27 cellular contexts compared by ENCODE assay signal in the genomic region with DNA sequence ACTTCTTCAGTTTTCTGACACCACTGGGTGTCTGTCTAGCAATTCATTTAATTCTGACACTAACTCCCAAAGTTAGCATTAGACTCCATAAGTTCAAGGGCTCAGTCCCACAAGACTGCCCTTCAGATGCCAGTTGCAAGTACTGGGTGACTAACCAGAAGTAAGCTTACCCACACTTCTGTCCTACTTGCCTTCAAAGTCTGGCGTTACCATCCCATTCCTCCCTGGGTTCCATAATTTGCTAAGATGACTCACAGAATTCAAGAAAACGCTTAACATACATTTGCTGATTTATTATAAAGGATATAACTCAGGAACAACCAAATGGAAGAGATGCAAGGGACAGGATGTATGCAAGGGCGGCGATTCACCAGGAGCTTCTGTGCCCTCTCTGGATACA. TPM values are rescaled to one million over a fixed set of nuclear protein-coding genes. Genes with fewer than 3 reads are reported as not detected.
DNase-seq lines count a peak whose midpoint lies in the region; ATAC-seq and TF ChIP-seq lines count a peak whose summit lies in the region.
"Had no signal": no experiment of that assay in that cellular context is flagged by ENCODE, and none has a peak within 500 bp of the region (broad histone marks: within the 10 kb centered on the region; RNA-seq: fewer than 3 reads in every experiment).

No MANE protein-coding gene starts in this region.

- no peaks in the 10 kb centered on the region for H3K27me3 ChIP-seq in BLaER1 treated with 17β-estradiol and CSF1 and Interleukin-3, amounts not matched to agents 10 nM and 100 nM
- H3K27me3 ChIP-seq in GM23338 (ENCODE audit: insufficient read depth) (no peaks in the 10 kb centered on the region), trophoblast cell (ENCODE audit: insufficient read depth, low read length) (no peaks in the 10 kb centered on the region)
- H3K27me3 ChIP-seq: ovary, upper lobe of left lung had no signal

- H4K8ac ChIP-seq in trophoblast cell (ENCODE audit: low read depth, low read length) = no peak overlapping the region

- no peak overlapping the region for H4K91ac ChIP-seq in trophoblast cell (ENCODE audit: low read depth, low read length)

- ATAC-seq in GM23338 = no peak
- ATAC-seq: sciatic nerve had no signal

- WGBS in trophoblast cell (ENCODE audit: extremely low coverage, insufficient coverage, insufficient read length) = no CpG with 5 or more reads among the region's 4 CpGs

- H4K20me1 ChIP-seq in BLaER1 treated with 17β-estradiol and CSF1 and Interleukin-3, amounts not matched to agents 10 nM and 100 nM = peaks cover 51 to 99% (median 73%) of the 10 kb centered on the region in 11 experiments; a peak in 21 of 22 replicates
- H4K20me1 ChIP-seq in GM23338 (replicated peaks; ENCODE audit: insufficient read depth) = peaks cover 7% of the 10 kb centered on the region

- H3K4me1 Mint-ChIP-seq in GM23338 (peaks cover 37% of the 10 kb centered on the region), mesothelial cell of epicardium (peaks cover 33% of the 10 kb centered on the region)

- H3K4me3 Mint-ChIP-seq in GM23338 (no peak overlapping the region), mesothelial cell of epicardium (no peak overlapping the region)
- H3K4me3 Mint-ChIP-seq: activated naive CD4-positive, alpha-beta T cell treated with anti-CD3 and anti-CD28 coated beads, Interleukin-2, amount 10 ng/mL, durations not matched to agents 7 days and 5 days; activated T-helper 1 cell treated with anti-CD3 and anti-CD28 coated beads, Interleukin-12 subunit alpha, Interleukin-12 subunit beta, Interleukin-2, Interleukin-4 antibody, amounts not matched to agents 30 ng/mL and 10 ng/mL and 1 ng/mL, durations not matched to agents 14 hours and 24 hours and 36 hours; CD8-positive, alpha-beta memory T cell; memory B cell had no signal

- H3K27ac Mint-ChIP-seq in GM23338 (no peak overlapping the region), mesothelial cell of epicardium (no peak overlapping the region)
- H3K27ac Mint-ChIP-seq: activated naive CD4-positive, alpha-beta T cell treated with anti-CD3 and anti-CD28 coated beads, Interleukin-2, amount 10 ng/mL, durations not matched to agents 7 days and 5 days; activated T-helper 1 cell treated with anti-CD3 and anti-CD28 coated beads, Interleukin-12 subunit alpha, Interleukin-12 subunit beta, Interleukin-2, Interleukin-4 antibody, amounts not matched to agents 30 ng/mL and 10 ng/mL and 1 ng/mL, durations not matched to agents 14 hours and 24 hours and 36 hours; memory B cell had no signal

- H2BK5ac ChIP-seq in trophoblast cell (ENCODE audit: low read depth, low read length, poor library complexity) = no peak overlapping the region

- peaks cover 54 to 64% (median 56%) of the 10 kb centered on the region in 10 experiments for H3K4me1 ChIP-seq in BLaER1 treated with 17β-estradiol and CSF1 and Interleukin-3, amounts not matched to agents 10 nM and 100 nM
- H3K4me1 ChIP-seq in GM23338 (ENCODE audit: insufficient read depth) (peaks cover 28% of the 10 kb centered on the region), trophoblast cell (ENCODE audit: control insufficient read depth in 1 of 2, insufficient read depth in 2 of 2, low read length in 2 of 2) (peaks cover 26 to 29% of the 10 kb centered on the region in 2 experiments)

- H3K27ac ChIP-seq in BLaER1 treated with 17β-estradiol and CSF1 and Interleukin-3, amounts not matched to agents 10 nM and 100 nM = no peak overlapping the region
- H3K27ac ChIP-seq in GM23338 (ENCODE audit: low read depth) = peak overlapping the region; percentile 84
- H3K27ac ChIP-seq in trophoblast cell (ENCODE audit: low read depth, low read length) = peak overlapping the region; percentile 7
- H3K27ac ChIP-seq: KMS-11 had no signal

- H2AFZ ChIP-seq in GM23338 = no peak overlapping the region
- H2AFZ ChIP-seq in trophoblast cell (ENCODE audit: insufficient read depth, low read length, poor library complexity) = no peak overlapping the region

- peak overlapping the region; percentile 70 to 88 (median 81); a peak in 16 of 22 replicates for H3K4me2 ChIP-seq in BLaER1 treated with 17β-estradiol and CSF1 and Interleukin-3, amounts not matched to agents 10 nM and 100 nM
- H3K4me2 ChIP-seq in GM23338 (no peak overlapping the region), trophoblast cell (ENCODE audit: low read length) (no peak overlapping the region)
- H3K4me2 ChIP-seq: KMS-11 had no signal

- no peak for TF ChIP-seq CTCF in GM23338 (conservative IDR thresholded peaks at IDR 0.05; ENCODE audit: low read depth in 2 of 2)
- no peak for TF ChIP-seq CTCF in mesothelial cell of epicardium (IDR thresholded peaks at IDR 0.05; ENCODE audit: unreplicated experiment)
- TF ChIP-seq CTCF in GM20000 (IDR thresholded peaks at IDR 0.05; ENCODE audit: extremely low read depth, missing control alignments) = no peak

- H2AK5ac ChIP-seq in trophoblast cell (ENCODE audit: low read length) = no peak overlapping the region

- H3K9me3 Mint-ChIP-seq in GM23338 (no peaks in the 10 kb centered on the region), mesothelial cell of epicardium (no peaks in the 10 kb centered on the region)
- H3K9me3 Mint-ChIP-seq: activated naive CD4-positive, alpha-beta T cell treated with anti-CD3 and anti-CD28 coated beads, Interleukin-2, amount 10 ng/mL, durations not matched to agents 7 days and 5 days; activated T-helper 1 cell treated with anti-CD3 and anti-CD28 coated beads, Interleukin-12 subunit alpha, Interleukin-12 subunit beta, Interleukin-2, Interleukin-4 antibody, amounts not matched to agents 30 ng/mL and 10 ng/mL and 1 ng/mL, durations not matched to agents 14 hours and 24 hours and 36 hours; CD8-positive, alpha-beta memory T cell; memory B cell had no signal

- H3F3A ChIP-seq in GM23338 (replicated peaks; ENCODE audit: low read depth) = peaks cover 25% of the 10 kb centered on the region; the same call in 1 of the 2 replicates

- no peak overlapping the region for H4K12ac ChIP-seq in trophoblast cell (ENCODE audit: low read depth, low read length)

- no peaks in the 10 kb centered on the region for H3K9me2 ChIP-seq in GM23338 (ENCODE audit: insufficient read depth)

- H3K9ac ChIP-seq in BLaER1 treated with 17β-estradiol and CSF1 and Interleukin-3, amounts not matched to agents 10 nM and 100 nM = no peak overlapping the region
- no peak overlapping the region for H3K9ac ChIP-seq in trophoblast cell (ENCODE audit: low read length)
- H3K9ac ChIP-seq: KMS-11 had no signal

- DNase-seq in GM23338 (ENCODE audit: low spot score) (no peak), amniotic epithelial cell (ENCODE audit: low read depth) (peak; percentile 20), trophoblast cell (no peak), mesothelial cell of epicardium (ENCODE audit: low spot score in 2 of 2, unreplicated experiment in 2 of 2) (no peak), NCI-H748 treated with DMSO at 0.1 percent for 48 hours (lab: John Stamatoyannopoulos, UW) (no peak), GM20000 (ENCODE audit: low spot score) (no peak), pons (ENCODE audit: low spot score) (no peak)
- DNase-seq: activated CD4-positive, alpha-beta T cell treated with anti-CD3 and anti-CD28 coated beads, Interleukin-2, amount 50 U/mL, for 4 hours; activated CD4-positive, CD25-positive, alpha-beta regulatory T cell; activated naive CD4-positive, alpha-beta T cell treated with anti-CD3 and anti-CD28 coated beads, Interleukin-2, amount 10 ng/mL, durations not matched to agents 7 days and 5 days; CD8-positive, alpha-beta memory T cell; central memory CD4-positive, alpha-beta T cell; dermis blood vessel endothelial cell; DMS153; GDM1; NCI-H146; NCI-H69; ovary; stimulated activated CD4-positive, alpha-beta T cell treated with anti-CD3 and anti-CD28 coated beads, Interleukin-15, amount 100 ng/mL, for 24 hours; T-helper 9 cell; upper lobe of left lung had no signal

- peaks cover 16 to 60% (median 34%) of the 10 kb centered on the region in 11 experiments; a peak in 21 of 22 replicates for H3K36me3 ChIP-seq in BLaER1 treated with 17β-estradiol and CSF1 and Interleukin-3, amounts not matched to agents 10 nM and 100 nM
- H3K36me3 ChIP-seq in GM23338 (ENCODE audit: insufficient read depth) (no peaks in the 10 kb centered on the region), trophoblast cell (ENCODE audit: control insufficient read depth in 1 of 2, insufficient read depth in 2 of 2, low read length in 2 of 2) (peaks cover 2% of the 10 kb centered on the region in 2 experiments)
- H3K36me3 ChIP-seq: ovary had no signal

- H3K79me1 ChIP-seq in trophoblast cell (ENCODE audit: low read length) = peaks cover 20% of the 10 kb centered on the region

- H3K27me3 Mint-ChIP-seq in GM23338 (ENCODE audit: insufficient read depth, low read depth, poor library complexity) = peaks cover 6% of the 10 kb centered on the region
- H3K27me3 Mint-ChIP-seq in mesothelial cell of epicardium (ENCODE audit: low read depth) = no peaks in the 10 kb centered on the region
- H3K27me3 Mint-ChIP-seq: activated naive CD4-positive, alpha-beta T cell treated with anti-CD3 and anti-CD28 coated beads, Interleukin-2, amount 10 ng/mL, durations not matched to agents 7 days and 5 days; memory B cell had no signal

- H3K4ac ChIP-seq in trophoblast cell (ENCODE audit: low read depth, low read length) = peak overlapping the region; percentile 9

- no peak overlapping the region for H2BK120ac ChIP-seq in trophoblast cell (ENCODE audit: insufficient read depth, low read length, poor library complexity)

- H2BK12ac ChIP-seq in trophoblast cell (ENCODE audit: low read length) = no peak overlapping the region

- no peak overlapping the region for H3K23ac ChIP-seq in trophoblast cell (ENCODE audit: low read length)

- H3K14ac ChIP-seq in trophoblast cell (ENCODE audit: low read length) = no peak overlapping the region

- H3K36me3 Mint-ChIP-seq in GM23338 (ENCODE audit: low read depth) = no peaks in the 10 kb centered on the region; the same call in 2 of the 3 replicates
- no peaks in the 10 kb centered on the region for H3K36me3 Mint-ChIP-seq in mesothelial cell of epicardium
- H3K36me3 Mint-ChIP-seq: memory B cell had no signal

- no peaks in the 10 kb centered on the region for H3K9me3 ChIP-seq in BLaER1 treated with 17β-estradiol and CSF1 and Interleukin-3, amounts not matched to agents 10 nM and 100 nM (replicated peaks in 1 of 11)
- peaks cover 3% of the 10 kb centered on the region for H3K9me3 ChIP-seq in trophoblast cell (ENCODE audit: insufficient read depth, low read depth, low read length)
- H3K9me3 ChIP-seq: ovary, upper lobe of left lung had no signal

- no peak overlapping the region for H3K4me3 ChIP-seq in BLaER1 treated with 17β-estradiol and CSF1 and Interleukin-3, amounts not matched to agents 10 nM and 100 nM
- H3K4me3 ChIP-seq in GM23338 (no peak overlapping the region), trophoblast cell (ENCODE audit: low read depth, low read length) (no peak overlapping the region)
- H3K4me3 ChIP-seq: ovary, upper lobe of left lung had no signal

- H3K79me2 ChIP-seq in GM23338 (replicated peaks; ENCODE audit: insufficient read depth) = peaks cover 11% of the 10 kb centered on the region; the same call in 1 of the 2 replicates
- H3K79me2 ChIP-seq in trophoblast cell (ENCODE audit: control insufficient read depth, insufficient read depth, low read length, poor library complexity) = no peaks in the 10 kb centered on the region

- H3K18ac ChIP-seq in trophoblast cell (ENCODE audit: low read length) = no peak overlapping the region

RNA-seq across cellular contexts. Expression of gene NPAS1, which starts 45.5 kb away (rescaled TPM):
- 5.0 and 5.6 TPM in 2 replicates for total RNA-seq in GM23338 (2014; rRNA removed; shearing (Covaris generic))
- 9.7 and 9.8 TPM in 2 replicates for polyA plus RNA-seq in GM23338 (2016; fragmentation: Nextera tagmentation; extraction: Ambion mirVana)
- polyA plus RNA-seq in trophoblast cell (2013) = 0.43 and 0.53 TPM in 2 replicates
- total RNA-seq in mesothelial cell of epicardium = 3.4 to 3.9 TPM (median 3.9 TPM) in 3 replicates
- total RNA-seq: RPMI7951 had no signal
- polyA plus RNA-seq: CD8-positive, alpha-beta memory T cell had no signal

Comparison
In these comparisons a context has a peak if more than half of its experiments do, and no peak if none do; other contexts are left out.
1. H3K27ac ChIP-seq: peak in GM23338 (single experiment) and trophoblast cell (single experiment); none in BLaER1 treated with 17β-estradiol and CSF1 and Interleukin-3, amounts not matched to agents 10 nM and 100 nM (0 of 11).
2. H3K4me2 ChIP-seq: peak in BLaER1 treated with 17β-estradiol and CSF1 and Interleukin-3, amounts not matched to agents 10 nM and 100 nM (11 of 11); none in GM23338 (single experiment) and trophoblast cell (single experiment).